1 cellular context compared by ENCODE assay signal in the genomic region with DNA sequence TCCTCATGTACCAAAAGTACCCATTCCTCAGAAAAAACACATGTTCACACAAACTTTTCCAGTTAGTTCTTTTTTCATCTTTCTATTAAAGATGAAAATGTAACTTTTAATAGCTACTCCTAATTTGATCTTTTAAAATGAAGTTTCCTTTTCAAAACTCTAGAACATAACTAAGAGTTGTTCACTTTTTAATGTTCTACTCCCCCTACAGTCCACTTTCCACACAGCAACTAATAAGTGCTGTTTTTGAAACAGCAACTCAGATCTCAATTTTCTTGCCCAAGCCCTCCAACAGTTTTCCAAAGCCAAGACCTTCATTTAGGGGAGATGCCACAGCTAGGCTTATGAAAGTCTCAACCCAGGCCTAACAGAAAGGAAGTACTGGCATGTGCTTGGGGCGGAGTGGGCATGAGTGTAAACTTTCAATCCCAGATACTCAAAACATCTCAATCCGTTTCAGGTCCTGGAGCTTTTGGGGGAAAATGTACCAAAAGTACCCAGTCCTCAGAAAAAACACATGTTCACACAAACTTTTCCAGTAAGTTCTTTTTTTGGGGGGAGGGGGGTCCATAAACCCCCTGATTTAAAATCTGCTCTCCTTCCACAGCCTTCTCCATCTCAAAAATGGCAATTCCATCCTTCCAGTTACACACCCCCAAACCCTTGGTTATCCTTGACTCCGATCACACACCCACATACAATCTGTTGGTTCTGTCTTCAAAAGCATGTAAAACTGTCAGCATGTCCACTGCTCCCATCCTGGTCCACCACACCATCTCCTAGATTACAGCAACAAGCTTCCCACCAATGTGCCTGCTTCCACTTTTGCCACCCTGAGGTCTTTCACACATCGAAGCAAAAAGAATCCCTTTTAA.
TF ChIP-seq lines count a peak whose summit lies in the region.

No MANE protein-coding gene starts in this region.

TF ChIP-seq in GM12878, 131 proteins besides CTCF, POLR2A, EP300 and RAD21 (continued from another document):
- TF ChIP-seq SMC3 (IDR thresholded peaks at IDR 0.05; ENCODE audit: borderline replicate concordance, low read length) = peak; percentile 52; the same call in 1 of the 2 replicates
